ENCODE assay signal across 14 cellular contexts in the genomic region with DNA sequence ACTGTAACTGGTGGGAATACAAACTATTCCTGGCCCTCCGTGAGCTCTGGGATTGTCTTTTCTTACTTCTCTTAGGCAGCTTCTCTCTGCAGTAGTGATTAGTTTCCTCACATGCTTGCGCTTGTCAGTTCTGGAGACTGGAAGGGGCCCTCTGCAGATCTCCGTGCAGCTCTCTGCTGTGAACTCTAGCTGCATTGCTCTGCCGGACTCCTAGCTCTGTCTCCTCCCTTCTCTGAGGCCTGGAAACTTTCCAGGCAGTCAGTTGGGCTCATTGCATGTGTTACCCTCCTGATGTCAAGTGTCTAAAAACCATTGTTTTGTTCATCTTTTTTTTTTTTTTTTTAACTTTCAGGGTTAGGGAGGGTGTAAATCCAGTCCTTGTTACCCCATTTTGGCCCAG.
"Had no signal": no experiment of that assay in that cellular context is flagged by ENCODE, and none has a peak within 500 bp of the region (broad histone marks: within the 10 kb centered on the region; RNA-seq: fewer than 3 reads in every experiment).

No MANE protein-coding gene starts in this region.

- H3K27ac ChIP-seq: sigmoid colon, SK-N-MC, upper lobe of right lung had no signal

- H3K4me3 ChIP-seq: sigmoid colon, SK-N-MC, upper lobe of right lung had no signal

- H3K4me1 ChIP-seq: sigmoid colon, upper lobe of right lung had no signal

- H3K27me3 ChIP-seq: sigmoid colon, upper lobe of right lung had no signal

- DNase-seq: activated CD4-positive, alpha-beta memory T cell treated with anti-CD3 and anti-CD28 coated beads for 36 hours; activated CD4-positive, alpha-beta T cell treated with anti-CD3 and anti-CD28 coated beads for 36 hours; activated CD8-positive, alpha-beta memory T cell treated with anti-CD3 and anti-CD28 coated beads, Interleukin-2, amount 10 ng/mL, durations not matched to agents 7 days and 5 days; activated naive CD8-positive, alpha-beta T cell treated with anti-CD3 and anti-CD28 coated beads, Interleukin-2, amount 10 ng/mL, durations not matched to agents 7 days and 5 days; cortex of kidney; effector CD4-positive, alpha-beta T cell; naive B cell; sigmoid colon; stimulated activated CD4-positive, alpha-beta T cell treated with anti-CD3 and anti-CD28 coated beads, Interleukin-4, amount 100 ng/mL, for 24 hours; upper lobe of right lung had no signal

- ATAC-seq: activated CD4-positive, alpha-beta T cell treated with anti-CD3 and anti-CD28 coated beads for 36 hours; activated CD8-positive, alpha-beta memory T cell treated with anti-CD3 and anti-CD28 coated beads, Interleukin-2, amount 10 ng/mL, durations not matched to agents 7 days and 5 days; esophagus mucosa; stimulated activated effector memory CD8-positive, alpha-beta T cell treated with anti-CD3 and anti-CD28 coated beads, Interleukin-12 subunit alpha, Interleukin-12 subunit beta, amount 100 ng/mL, for 72 hours; upper lobe of right lung; WTC11 had no signal

- H3K9me3 ChIP-seq: sigmoid colon, upper lobe of right lung had no signal
